Comparison of ENCODE assay signal across 1 cellular context in the genomic region with DNA sequence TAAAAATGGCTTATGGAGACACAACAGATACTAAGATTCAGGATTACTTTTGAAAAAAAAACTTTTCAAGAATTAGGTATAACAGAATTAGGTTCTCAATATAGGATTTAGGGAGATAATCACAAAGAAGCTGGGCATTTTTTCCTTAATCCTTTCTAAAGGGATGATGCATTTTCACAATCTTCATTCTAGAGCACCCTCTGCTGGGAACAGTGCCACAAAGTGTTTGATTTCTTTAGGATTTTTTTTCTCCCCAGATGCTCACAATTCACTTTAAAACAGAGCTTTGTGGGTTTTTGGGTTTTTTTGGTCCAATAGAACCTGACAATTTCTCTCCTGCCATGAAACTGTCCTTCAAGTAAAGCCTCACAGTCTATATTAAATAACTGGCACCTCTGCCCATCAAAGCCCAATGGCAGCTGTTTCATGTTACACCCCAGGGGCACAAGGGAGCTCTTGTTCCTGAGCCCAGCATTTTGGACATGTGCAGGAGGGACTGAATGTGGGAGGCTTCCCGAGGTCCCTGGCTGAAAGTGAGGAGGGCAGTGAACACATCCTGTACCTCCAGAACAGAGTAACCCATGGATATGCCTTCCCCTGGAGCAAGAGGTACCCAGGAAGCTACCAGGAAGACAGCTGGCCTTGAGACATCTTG.
TF ChIP-seq lines count a peak whose summit lies in the region.

No MANE protein-coding gene starts in this region.

TF ChIP-seq in WTC11, 78 proteins besides CTCF, POLR2A, EP300 and RAD21 (continued from another document):
- TF ChIP-seq ERG (CRISPR knock-in tag; IDR thresholded peaks at IDR 0.05) (no peak), JAZF1 (CRISPR knock-in tag; IDR thresholded peaks at IDR 0.05) (no peak), FOXJ3 (CRISPR knock-in tag; IDR thresholded peaks at IDR 0.05; ENCODE audit: borderline replicate concordance) (no peak)
